In the genomic region with DNA sequence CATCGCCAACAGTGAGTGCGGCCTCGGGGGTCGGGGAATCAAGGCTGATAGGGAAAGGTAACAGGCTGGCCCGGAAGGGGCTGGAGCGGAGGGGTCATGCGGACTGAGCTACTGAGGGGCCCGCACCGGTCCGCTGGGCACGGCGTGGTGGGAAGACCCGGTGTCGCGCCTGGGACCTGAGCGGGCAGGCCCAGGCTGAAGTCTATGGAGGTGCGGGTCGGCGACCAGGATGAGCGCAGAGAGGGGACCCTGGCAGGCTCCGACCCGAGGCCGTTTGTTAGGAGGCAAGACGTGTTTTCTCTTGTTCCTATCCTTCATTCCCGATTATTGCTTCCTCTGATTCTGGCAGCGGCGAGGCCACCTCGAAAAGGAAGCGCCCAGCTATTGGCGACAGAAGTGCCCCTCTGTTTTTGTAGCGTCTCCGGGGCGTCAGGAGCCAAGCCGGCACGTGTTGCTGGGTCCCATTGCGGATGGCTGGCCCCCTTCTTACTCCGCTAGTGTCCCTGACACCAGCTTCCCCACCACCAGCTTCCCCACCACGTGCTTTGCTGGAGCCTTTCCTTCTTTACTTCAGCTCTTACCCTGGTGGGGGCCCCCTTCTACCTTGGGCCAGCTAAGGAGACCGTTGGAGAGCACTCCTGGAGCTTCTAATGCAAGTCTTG, we compare ENCODE assay signal across 8 cellular contexts. TPM values are rescaled to one million over a fixed set of nuclear protein-coding genes. Genes with fewer than 3 reads are reported as not detected.
DNase-seq lines count a peak whose midpoint lies in the region; ATAC-seq, FAIRE-seq and TF ChIP-seq lines count a peak whose summit lies in the region.

No MANE protein-coding gene starts in this region.

- H3K27me3 Mint-ChIP-seq in activated CD8-positive, alpha-beta T cell treated with anti-CD3 and anti-CD28 coated beads for 36 hours: no peaks in the 10 kb centered on the region

- peak overlapping the region; percentile 99 for H3K27ac Mint-ChIP-seq in activated CD8-positive, alpha-beta T cell treated with anti-CD3 and anti-CD28 coated beads for 36 hours

- POLR2A ChIA-PET in activated CD8-positive, alpha-beta T cell treated with anti-CD3 and anti-CD28 coated beads for 36 hours (lab: Charles Lee): interaction anchor here (0.6 to 9.1 kb wide), 23 partner anchors 8 to 374 kb away, joined by 3 to 162 read pairs (median 6); partner anchors contain the start of genes ERBB3, ESYT1, MYL6 and PYM1

- H3K27ac ChIP-seq in ACC112 (ENCODE audit: low read depth, low read length) (peak overlapping the region; percentile 49), HL-60 (replicated peaks) (peak overlapping the region; percentile 97)

- no peak for TF ChIP-seq CTCF in HL-60 (IDR thresholded peaks at IDR 0.05; ENCODE audit: insufficient read depth, low read length)
- TF ChIP-seq CTCF in activated CD8-positive, alpha-beta T cell treated with anti-CD3 and anti-CD28 coated beads for 36 hours (IDR thresholded peaks at IDR 0.05): no peak
- no peak for TF ChIP-seq CTCF in fibroblast of mammary gland (conservative IDR thresholded peaks at IDR 0.05; ENCODE audit: control insufficient read depth, insufficient read depth, low read depth, low read length)
- TF ChIP-seq CTCF in omental fat pad (IDR thresholded peaks at IDR 0.05): no peak

- H3K4me3 ChIP-seq in ACC112 (ENCODE audit: low read depth, low read length) (peak overlapping the region; percentile 87), HL-60 (replicated peaks; ENCODE audit: insufficient read depth, low read length) (peak overlapping the region; percentile 90), fibroblast of mammary gland (ENCODE audit: control insufficient read depth, low read depth, low read length) (peak overlapping the region; percentile 92)

- H2AFZ ChIP-seq in ACC112 (ENCODE audit: low read length, unreplicated experiment): peak overlapping the region; percentile 84

- FAIRE-seq in urothelium cell line (lab: Jason Lieb, UNC): no peak

- peaks cover 19% of the 10 kb centered on the region for H3K36me3 ChIP-seq in ACC112 (ENCODE audit: insufficient read depth, low read length)

- H3K4me3 Mint-ChIP-seq in activated CD8-positive, alpha-beta T cell treated with anti-CD3 and anti-CD28 coated beads for 36 hours: peak overlapping the region; percentile 95

- intact Hi-C loops in activated CD8-positive, alpha-beta T cell treated with anti-CD3 and anti-CD28 coated beads for 36 hours (cut with micrococcal nuclease): loop anchor here (1.0 kb wide), 1 partner anchor 47 kb away; the partner anchor contains the start of gene MYL6B

- no peaks in the 10 kb centered on the region for H3K27me3 ChIP-seq in ACC112 (ENCODE audit: insufficient read depth, low read length)
- no peaks in the 10 kb centered on the region for H3K27me3 ChIP-seq in HL-60 (ENCODE audit: insufficient read depth, poor library complexity, severe bottlenecking)

- peaks cover 35% of the 10 kb centered on the region for H3K79me2 ChIP-seq in ACC112 (ENCODE audit: control insufficient read depth, insufficient read depth, low read length, unreplicated experiment)

- CTCF ChIA-PET in activated CD8-positive, alpha-beta T cell treated with anti-CD3 and anti-CD28 coated beads for 36 hours (lab: Charles Lee): interaction anchor here (0.9 to 8.1 kb wide), 16 partner anchors 9 to 165 kb away, joined by 3 to 53 read pairs (median 6); partner anchors contain the start of genes ERBB3, ESYT1, RAB5B and SMARCC2

- no peaks in the 10 kb centered on the region for H3K9me3 Mint-ChIP-seq in activated CD8-positive, alpha-beta T cell treated with anti-CD3 and anti-CD28 coated beads for 36 hours

- peak in 1 of 2 experiments; percentile 64 for DNase-seq in HL-60 (ENCODE audit: low read depth in 1 of 2, low spot score in 1 of 2)
- DNase-seq in activated CD8-positive, alpha-beta T cell treated with anti-CD3 and anti-CD28 coated beads for 36 hours: peak; percentile 50
- peak; percentile 16 for DNase-seq in fibroblast of mammary gland (ENCODE audit: low read depth)
- no peak for DNase-seq in omental fat pad (ENCODE audit: low spot score)
- no peak for DNase-seq in urothelium cell line (ENCODE audit: low spot score)
- no peak for DNase-seq in effector CD8-positive, alpha-beta T cell (lab: John Stamatoyannopoulos, UW)

- H3K36me3 Mint-ChIP-seq in activated CD8-positive, alpha-beta T cell treated with anti-CD3 and anti-CD28 coated beads for 36 hours (ENCODE audit: low read depth): peaks cover 48% of the 10 kb centered on the region

- H3K4me1 ChIP-seq in ACC112 (ENCODE audit: control insufficient read depth, insufficient read depth, low read length, unreplicated experiment): peaks cover 18% of the 10 kb centered on the region

- ATAC-seq in GM19324 (IDR thresholded peaks at IDR 0.05; ENCODE audit: low FRiP score, unreplicated experiment) (peak; percentile 14), omental fat pad (ENCODE audit: low FRiP score) (peak; percentile 15)
- peak; percentile 1 for ATAC-seq in activated CD8-positive, alpha-beta T cell treated with anti-CD3 and anti-CD28 coated beads for 36 hours

- peaks cover 44% of the 10 kb centered on the region for H3K4me1 Mint-ChIP-seq in activated CD8-positive, alpha-beta T cell treated with anti-CD3 and anti-CD28 coated beads for 36 hours (ENCODE audit: low read depth)

RNA-seq across cellular contexts. Expression of gene PA2G4, which starts 0.6 kb away (rescaled TPM):
- total RNA-seq in activated CD8-positive, alpha-beta T cell treated with anti-CD3 and anti-CD28 coated beads for 36 hours: 100 to 1,000 TPM; 447 to 455 TPM
- 100 to 1,000 TPM in 3 of 4 donors, 10 to 100 TPM in 1; 90.2 to 232 (median 119) TPM for total RNA-seq in omental fat pad

RNA-seq across cellular contexts. Expression of gene RPL41, which starts 11.5 kb away (rescaled TPM):
- total RNA-seq in activated CD8-positive, alpha-beta T cell treated with anti-CD3 and anti-CD28 coated beads for 36 hours: 1,000 to 10,000 TPM; 5,401 to 5,452 TPM
- 1,000 to 10,000 TPM; 2,553 to 3,094 (median 2,929) TPM for total RNA-seq in omental fat pad

RNA-seq across cellular contexts. Expression of gene ZC3H10, which starts 13.1 kb away (rescaled TPM):
- total RNA-seq in activated CD8-positive, alpha-beta T cell treated with anti-CD3 and anti-CD28 coated beads for 36 hours: 1 to 10 TPM; 6.8 to 7.2 TPM
- 1 to 10 TPM; 3.5 to 5.5 (median 4.9) TPM for total RNA-seq in omental fat pad

RNA-seq across cellular contexts. Expression of gene ESYT1, which starts 23.1 kb away (rescaled TPM):
- total RNA-seq in activated CD8-positive, alpha-beta T cell treated with anti-CD3 and anti-CD28 coated beads for 36 hours: 100 to 1,000 TPM; 154 to 160 TPM
- total RNA-seq in omental fat pad: 100 to 1,000 TPM; 129 to 447 (median 345) TPM

RNA-seq across cellular contexts. Expression of gene ERBB3, which starts 25.0 kb away (rescaled TPM):
- under 1 TPM; 0.98 to 0.99 TPM for total RNA-seq in activated CD8-positive, alpha-beta T cell treated with anti-CD3 and anti-CD28 coated beads for 36 hours
- 1 to 10 TPM; 2.9 to 8.3 (median 7.6) TPM for total RNA-seq in omental fat pad

Comparison
In these comparisons a context has a peak if more than half of its experiments do, and no peak if none do; other contexts are left out.
1. DNase-seq: peak in activated CD8-positive, alpha-beta T cell treated with anti-CD3 and anti-CD28 coated beads for 36 hours (single experiment) and fibroblast of mammary gland (single experiment); none in omental fat pad (single experiment), urothelium cell line (single experiment) and effector CD8-positive, alpha-beta T cell (single experiment).
2. Peak in every context shown above with its lines, with median percentiles within 50 percentile points of each other: H3K4me3 ChIP-seq and ATAC-seq.